19 cellular contexts compared by ENCODE assay signal in the genomic region with DNA sequence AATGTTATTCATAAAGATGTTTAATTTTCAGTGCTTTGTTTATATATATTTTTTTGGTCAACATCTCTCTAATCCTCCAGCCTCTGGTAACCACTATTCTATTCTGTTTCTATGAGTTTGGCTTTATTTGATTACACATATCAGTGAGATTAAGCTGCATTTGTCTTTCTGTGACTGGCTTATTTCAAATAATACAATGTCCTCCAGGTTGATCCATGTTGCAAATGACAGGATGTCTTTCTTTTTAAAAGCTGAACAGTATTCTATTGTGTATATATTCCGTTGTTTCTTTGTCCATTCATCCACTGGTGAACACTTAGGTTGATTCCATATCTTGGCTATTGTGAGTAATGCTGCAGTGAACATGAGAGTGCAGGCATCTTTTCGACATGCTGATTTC.
DNase-seq lines count a peak whose midpoint lies in the region; ATAC-seq, FAIRE-seq and TF ChIP-seq lines count a peak whose summit lies in the region.
"Had no signal": no experiment of that assay in that cellular context is flagged by ENCODE, and none has a peak within 500 bp of the region (broad histone marks: within the 10 kb centered on the region; RNA-seq: fewer than 3 reads in every experiment).

No MANE protein-coding gene starts in this region.

- H3K27me3 Mint-ChIP-seq in CD4-positive, alpha-beta T cell, result no peaks in the 10 kb centered on the region

- H3K27ac Mint-ChIP-seq in CD4-positive, alpha-beta T cell, result peak overlapping the region; percentile 79
- H3K27ac Mint-ChIP-seq: activated T-helper 1 cell treated with anti-CD3 and anti-CD28 coated beads, Interleukin-12 subunit alpha, Interleukin-12 subunit beta, Interleukin-2, Interleukin-4 antibody, amounts not matched to agents 30 ng/mL and 10 ng/mL and 1 ng/mL, durations not matched to agents 14 hours and 24 hours and 36 hours had no signal

- H3K4me1 ChIP-seq in ACC112 (ENCODE audit: control insufficient read depth, insufficient read depth, low read length, unreplicated experiment) (peaks cover 56% of the 10 kb centered on the region), SK-N-SH (ENCODE audit: control insufficient read depth in 1 of 2, insufficient read depth in 2 of 2, low read depth in 1 of 2, low read length in 1 of 2) (peaks cover 9 to 41% of the 10 kb centered on the region in 2 experiments)

- no peaks in the 10 kb centered on the region for H3K36me3 ChIP-seq in ACC112 (ENCODE audit: insufficient read depth, low read length)
- H3K36me3 ChIP-seq in SK-N-SH (replicated peaks in 1 of 2; ENCODE audit: control insufficient read depth in 1 of 2, insufficient read depth in 2 of 2, low read length in 1 of 2), result no peaks in the 10 kb centered on the region
- H3K36me3 ChIP-seq: right lobe of liver had no signal

- H3K4me3 Mint-ChIP-seq in CD4-positive, alpha-beta T cell, result no peak overlapping the region
- H3K4me3 Mint-ChIP-seq: activated T-helper 1 cell treated with anti-CD3 and anti-CD28 coated beads, Interleukin-12 subunit alpha, Interleukin-12 subunit beta, Interleukin-2, Interleukin-4 antibody, amounts not matched to agents 30 ng/mL and 10 ng/mL and 1 ng/mL, durations not matched to agents 14 hours and 24 hours and 36 hours had no signal

- POLR2A ChIA-PET in CD4-positive, alpha-beta T cell (lab: Charles Lee), result no interaction called here
- POLR2A ChIA-PET in SK-N-SH (lab: Yijun Ruan, JAX), result interaction anchor here (1.0 kb wide), 1 partner anchor 146 kb away, joined by 3 read pairs; no protein-coding TSS in a partner anchor

- no peak for FAIRE-seq in RCC 7860 (lab: Jason Lieb, UNC)

- peaks cover 77% of the 10 kb centered on the region for H3K4me1 Mint-ChIP-seq in CD4-positive, alpha-beta T cell (ENCODE audit: low read depth)

- CTCF ChIA-PET in CD4-positive, alpha-beta T cell (lab: Charles Lee), result interaction anchor here (0.7 kb wide), 1 partner anchor 36 kb away, joined by 3 read pairs; no protein-coding TSS in a partner anchor
- CTCF ChIA-PET in SK-N-SH (lab: Yijun Ruan, JAX), result interaction anchor here (0.7 to 1.5 kb wide), 3 partner anchors 13 to 663 kb away, joined by 3 read pairs; no protein-coding TSS in a partner anchor

- DNase-seq in CD4-positive, alpha-beta T cell, result no peak
- DNase-seq in SK-N-SH (no peak), fibroblast of pulmonary artery (ENCODE audit: low read depth) (peak; percentile 11), RCC 7860 (ENCODE audit: low spot score) (no peak)
- DNase-seq: activated CD4-positive, CD25-positive, alpha-beta regulatory T cell treated with anti-CD3 and anti-CD28 coated beads, Interleukin-2, amount 50 U/mL, for 72 hours; amniotic stem cell; COR-L47; HFFc6; MV-4-11; NCI-H526 treated with DMSO at 0.1 percent for 48 hours; SW 1271 had no signal

- peak overlapping the region; percentile 24 for H2AFZ ChIP-seq in ACC112 (ENCODE audit: low read length, unreplicated experiment)
- no peak overlapping the region for H2AFZ ChIP-seq in SK-N-SH (ENCODE audit: low read depth)

- intact Hi-C loops in CD4-positive, alpha-beta T cell (cut with DNase I, micrococcal nuclease), result loop anchor here (2.0 to 5.0 kb wide), 3 partner anchors 25 to 664 kb away; no protein-coding TSS in a partner anchor

- H3K27ac ChIP-seq in ACC112 (ENCODE audit: low read depth, low read length) (peak overlapping the region; percentile 95), SK-N-SH (ENCODE audit: low read depth in 2 of 2, low read length in 1 of 2) (peak overlapping the region in 1 of 2 experiments; percentile 97; a peak in 3 of 4 replicates)
- H3K27ac ChIP-seq in CD4-positive, alpha-beta T cell (ENCODE audit: low read depth, low read length), result peak overlapping the region; percentile 1
- H3K27ac ChIP-seq: KMS-11, right lobe of liver, suprapubic skin had no signal

- WGBS in SK-N-SH (ENCODE audit: low lambda C conversion rate), result 55% methylated on average over 2 of the region's 2 CpGs

- no peaks in the 10 kb centered on the region for H3K27me3 ChIP-seq in ACC112 (ENCODE audit: insufficient read depth, low read length)
- H3K27me3 ChIP-seq in CD4-positive, alpha-beta T cell (ENCODE audit: control insufficient read depth, insufficient read depth, low read length), result no peaks in the 10 kb centered on the region
- no peaks in the 10 kb centered on the region for H3K27me3 ChIP-seq in SK-N-SH (ENCODE audit: insufficient read depth)
- H3K27me3 ChIP-seq: right lobe of liver, suprapubic skin had no signal

- peaks cover 5% of the 10 kb centered on the region for H3F3A ChIP-seq in SK-N-SH (replicated peaks; ENCODE audit: insufficient read depth)

- no peaks in the 10 kb centered on the region for H3K9me3 Mint-ChIP-seq in CD4-positive, alpha-beta T cell
- H3K9me3 Mint-ChIP-seq: HFFc6 had no signal

- H3K79me2 ChIP-seq in ACC112 (ENCODE audit: control insufficient read depth, insufficient read depth, low read length, unreplicated experiment), result peaks cover 62% of the 10 kb centered on the region
- no peaks in the 10 kb centered on the region for H3K79me2 ChIP-seq in SK-N-SH (ENCODE audit: insufficient read depth)

- H3K9ac ChIP-seq in SK-N-SH, result no peak overlapping the region
- H3K9ac ChIP-seq: KMS-11 had no signal

- no peaks in the 10 kb centered on the region for H4K20me1 ChIP-seq in SK-N-SH (ENCODE audit: insufficient read depth)

- no peak for TF ChIP-seq CTCF in CD4-positive, alpha-beta T cell (IDR thresholded peaks at IDR 0.05)
- TF ChIP-seq CTCF in SK-N-SH (IDR thresholded peaks at IDR 0.05), result no peak
- TF ChIP-seq CTCF in fibroblast of pulmonary artery (IDR thresholded peaks at IDR 0.05; ENCODE audit: low read length, missing control alignments), result no peak

- peak overlapping the region; percentile 36 for H3K4me3 ChIP-seq in ACC112 (ENCODE audit: low read depth, low read length)
- no peak overlapping the region for H3K4me3 ChIP-seq in SK-N-SH (ENCODE audit: low read depth in 2 of 2, low read length in 1 of 2)
- H3K4me3 ChIP-seq in fibroblast of pulmonary artery (replicated peaks; ENCODE audit: low read depth, low read length), result no peak overlapping the region
- H3K4me3 ChIP-seq: right lobe of liver, suprapubic skin had no signal

- no peaks in the 10 kb centered on the region for H3K9me2 ChIP-seq in SK-N-SH

- H3K4me2 ChIP-seq in SK-N-SH, result no peak overlapping the region
- H3K4me2 ChIP-seq: KMS-11 had no signal

- peak; percentile 26 for TF ChIP-seq RAD21 in SK-N-SH (IDR thresholded peaks at IDR 0.05; ENCODE audit: low read length)

- H3K9me3 ChIP-seq in CD4-positive, alpha-beta T cell (ENCODE audit: control insufficient read depth, low read length), result no peaks in the 10 kb centered on the region
- no peaks in the 10 kb centered on the region for H3K9me3 ChIP-seq in SK-N-SH
- H3K9me3 ChIP-seq: right lobe of liver, suprapubic skin had no signal

- peaks cover 97% of the 10 kb centered on the region for H3K36me3 Mint-ChIP-seq in CD4-positive, alpha-beta T cell (ENCODE audit: low read depth)

- peak in 1 of 2 experiments; percentile 94; a peak in 2 of 4 replicates for TF ChIP-seq EP300 in SK-N-SH (IDR thresholded peaks at IDR 0.05; ENCODE audit: borderline replicate concordance in 1 of 2, low read depth in 1 of 2, low read length in 1 of 2)

- no peak for ATAC-seq in CD4-positive, alpha-beta T cell (ENCODE audit: poor library complexity)
- no peak for ATAC-seq in GM21390 (IDR thresholded peaks at IDR 0.05; ENCODE audit: unreplicated experiment)
- ATAC-seq in GM18907 (IDR thresholded peaks at IDR 0.05; ENCODE audit: unreplicated experiment), result no peak
- ATAC-seq: left lobe of liver, right lobe of liver had no signal

TF ChIP-seq in SK-N-SH, 30 proteins besides CTCF, POLR2A, EP300 and RAD21:
- TF ChIP-seq RCOR1 (IDR thresholded peaks at IDR 0.05; ENCODE audit: low read length), result peak; percentile 65; the same call in 1 of the 2 replicates
- TF ChIP-seq, protein P1, sequence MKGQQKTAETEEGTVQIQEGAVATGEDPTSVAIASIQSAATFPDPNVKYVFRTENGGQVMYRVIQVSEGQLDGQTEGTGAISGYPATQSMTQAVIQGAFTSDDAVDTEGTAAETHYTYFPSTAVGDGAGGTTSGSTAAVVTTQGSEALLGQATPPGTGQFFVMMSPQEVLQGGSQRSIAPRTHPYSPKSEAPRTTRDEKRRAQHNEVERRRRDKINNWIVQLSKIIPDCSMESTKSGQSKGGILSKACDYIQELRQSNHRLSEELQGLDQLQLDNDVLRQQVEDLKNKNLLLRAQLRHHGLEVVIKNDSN (IDR thresholded peaks at IDR 0.05; ENCODE audit: borderline replicate concordance, low read depth), result no peak
- no peak for TF ChIP-seq NRF1 (IDR thresholded peaks at IDR 0.05; ENCODE audit: low read depth, low read length)
- 0 out of 2 replicates have a peak, but pooled peaks have one; percentile 44 for TF ChIP-seq FOXJ3 (CRISPR knock-in tag; IDR thresholded peaks at IDR 0.05)
- no peak for TF ChIP-seq FOXM1 (IDR thresholded peaks at IDR 0.05; ENCODE audit: low read depth)
- peak; percentile 42 for TF ChIP-seq TCF12 (IDR thresholded peaks at IDR 0.05)
- no peak for TF ChIP-seq MAX (IDR thresholded peaks at IDR 0.05; ENCODE audit: low read depth)
- TF ChIP-seq, protein P2, sequence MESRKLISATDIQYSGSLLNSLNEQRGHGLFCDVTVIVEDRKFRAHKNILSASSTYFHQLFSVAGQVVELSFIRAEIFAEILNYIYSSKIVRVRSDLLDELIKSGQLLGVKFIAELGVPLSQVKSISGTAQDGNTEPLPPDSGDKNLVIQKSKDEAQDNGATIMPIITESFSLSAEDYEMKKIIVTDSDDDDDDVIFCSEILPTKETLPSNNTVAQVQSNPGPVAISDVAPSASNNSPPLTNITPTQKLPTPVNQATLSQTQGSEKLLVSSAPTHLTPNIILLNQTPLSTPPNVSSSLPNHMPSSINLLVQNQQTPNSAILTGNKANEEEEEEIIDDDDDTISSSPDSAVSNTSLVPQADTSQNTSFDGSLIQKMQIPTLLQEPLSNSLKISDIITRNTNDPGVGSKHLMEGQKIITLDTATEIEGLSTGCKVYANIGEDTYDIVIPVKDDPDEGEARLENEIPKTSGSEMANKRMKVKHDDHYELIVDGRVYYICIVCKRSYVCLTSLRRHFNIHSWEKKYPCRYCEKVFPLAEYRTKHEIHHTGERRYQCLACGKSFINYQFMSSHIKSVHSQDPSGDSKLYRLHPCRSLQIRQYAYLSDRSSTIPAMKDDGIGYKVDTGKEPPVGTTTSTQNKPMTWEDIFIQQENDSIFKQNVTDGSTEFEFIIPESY (IDR thresholded peaks at IDR 0.05; ENCODE audit: borderline replicate concordance, low read depth), result no peak
- TF ChIP-seq MXI1 (IDR thresholded peaks at IDR 0.05; ENCODE audit: low read depth, low read length), result 0 out of 2 replicates have a peak, but pooled peaks have one; percentile 42
- peak; percentile 70; the same call in 1 of the 2 replicates for TF ChIP-seq GATA2 (CRISPR knock-in tag; IDR thresholded peaks at IDR 0.05)
TF ChIP-seq in SK-N-SH: peak in this region for 5.
